ENCODE assay signal across 10 cellular contexts in the genomic region with DNA sequence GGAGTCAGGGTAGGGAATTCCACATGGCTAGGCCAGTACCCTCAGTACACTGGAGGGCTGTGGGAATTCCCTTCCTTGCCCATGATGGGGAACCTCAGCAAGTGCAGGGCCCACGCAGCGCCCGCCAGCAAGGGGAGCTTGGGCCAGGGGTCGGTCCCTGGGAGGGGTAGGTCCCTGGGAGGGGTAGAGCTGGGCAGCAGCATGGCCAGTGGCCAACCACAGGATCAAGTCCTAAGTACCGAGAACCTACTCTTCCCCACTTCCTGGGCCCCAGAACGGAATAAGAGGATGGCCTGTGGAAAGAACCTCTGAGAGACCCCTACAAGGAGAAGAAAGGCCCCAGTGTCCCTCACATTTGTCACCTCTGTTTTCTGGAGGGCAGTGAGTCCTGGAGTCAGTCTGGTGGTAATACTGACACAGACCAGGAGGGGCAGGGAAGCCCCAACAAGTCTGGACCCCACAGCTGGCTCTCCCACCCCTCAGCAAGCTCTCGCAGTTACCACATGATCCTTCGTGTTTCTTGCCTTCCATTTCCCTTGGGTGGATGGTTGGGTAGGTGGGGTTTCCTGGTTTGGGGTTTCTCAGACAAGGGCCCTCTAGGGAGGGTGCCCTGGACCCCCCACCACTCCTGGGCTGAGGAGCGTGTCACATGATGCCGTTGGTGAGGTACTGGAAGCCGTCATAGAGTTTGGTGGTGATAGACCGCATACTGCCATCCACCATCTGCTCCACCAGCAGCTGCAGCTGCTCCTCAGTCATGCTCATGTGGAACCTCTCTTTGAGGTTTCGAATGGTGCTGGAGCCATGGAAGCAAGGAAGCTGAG. TPM values are rescaled to one million over a fixed set of nuclear protein-coding genes. Genes with fewer than 3 reads are reported as not detected.
A peak's percentile ranks its signal among the peaks of the same experiment; 100 is the strongest.
DNase-seq lines count a peak whose midpoint lies in the region; ATAC-seq, FAIRE-seq and TF ChIP-seq lines count a peak whose summit lies in the region.
"Had no signal": no experiment of that assay in that cellular context is flagged by ENCODE, and none has a peak within 500 bp of the region (broad histone marks: within the 10 kb centered on the region; RNA-seq: fewer than 3 reads in every experiment).

No MANE protein-coding gene starts in this region.

- H3K9ac ChIP-seq in HCT116 (ENCODE audit: low read length): no peak overlapping the region
- H3K9ac ChIP-seq in GM12878 (ENCODE audit: control insufficient read depth, insufficient read depth, low read length): no peak overlapping the region

- POLR2A ChIA-PET in HCT116 (lab: Charles Lee) (interaction anchor here (0.9 to 1.7 kb wide), 2 partner anchors 10 to 18 kb away, joined by 3 to 7 read pairs; partner anchors contain the start of gene ZNF687), GM12878 (lab: Charles Lee) (interaction anchor here (0.6 to 2.4 kb wide), 3 partner anchors 9 to 145 kb away, joined by 3 to 7 read pairs (median 5); no protein-coding TSS in a partner anchor)

- H3K27me3 Mint-ChIP-seq in Calu3 (ENCODE audit: unreplicated experiment): no peaks in the 10 kb centered on the region
- no peaks in the 10 kb centered on the region for H3K27me3 Mint-ChIP-seq in natural killer cell treated with Interleukin-12 subunit alpha and Interleukin-12 subunit beta and Interleukin-15 and Interleukin-18, amount 100 ng/mL, for 72 hours

- BruUV-seq in Calu3 (replicated peaks; lab: Mats Ljungman, UMichigan) (TSS peak; percentile 18), HCT116 (replicated peaks; lab: Mats Ljungman, UMichigan) (TSS peak; percentile 16), GM12878 (replicated peaks; lab: Mats Ljungman, UMichigan) (no TSS peak)

- TF ChIP-seq RAD21 in HCT116 (IDR thresholded peaks at IDR 0.05; ENCODE audit: low read depth) (no peak), GM12878 (IDR thresholded peaks at IDR 0.05; ENCODE audit: insufficient read depth, low read depth, low read length) (no peak)

- intact Hi-C loops in Calu3 (cut with micrococcal nuclease; ENCODE audit: unreplicated experiment) (no loop called here), HCT116 (cut with micrococcal nuclease) (no loop called here), GM12878 (cut with micrococcal nuclease; ENCODE audit: unreplicated experiment) (no loop called here)

- CTCF ChIA-PET in Calu3 (lab: Charles Lee): interaction anchor here (2.4 kb wide), 1 partner anchor 49 kb away, joined by 8 read pairs; no protein-coding TSS in a partner anchor
- CTCF ChIA-PET in HCT116 (lab: Charles Lee): interaction anchor here (1.3 kb wide), 1 partner anchor 9 kb away, joined by 7 read pairs; no protein-coding TSS in a partner anchor
- CTCF ChIA-PET in GM12878 (lab: Yijun Ruan, JAX): interaction anchor here (1.9 kb wide), 1 partner anchor 47 kb away, joined by 6 read pairs; no protein-coding TSS in a partner anchor

- FAIRE-seq in GM12878 (lab: Jason Lieb, UNC): no peak
- FAIRE-seq: HTR-8/SVneo had no signal

- no peak overlapping the region for H3K27ac ChIP-seq in HCT116 (ENCODE audit: low read depth, low read length)
- no peak overlapping the region for H3K27ac ChIP-seq in GM12878 (ENCODE audit: control insufficient read depth, insufficient read depth)
- H3K27ac ChIP-seq: coronary artery had no signal

- TF ChIP-seq CTCF in Calu3 (IDR thresholded peaks at IDR 0.05; ENCODE audit: unreplicated experiment): no peak
- TF ChIP-seq CTCF in HCT116 (IDR thresholded peaks at IDR 0.05 in 2 of 3, conservative IDR thresholded peaks at IDR 0.05 in 1 of 3; ENCODE audit: borderline replicate concordance in 1 of 3, insufficient read depth in 1 of 3, low read depth in 2 of 3, low read length in 2 of 3): 0 out of 6 replicates have a peak, but pooled peaks of 2 of the 3 experiments have one; percentile 3 to 13
- TF ChIP-seq CTCF in GM12878 (IDR thresholded peaks at IDR 0.05 in 2 of 3, conservative IDR thresholded peaks at IDR 0.05 in 1 of 3; ENCODE audit: control insufficient read depth in 2 of 3, extremely low read depth in 1 of 3, insufficient read depth in 1 of 3, low read depth in 3 of 3, low read length in 3 of 3): 0 out of 6 replicates have a peak, but pooled peaks of 1 of the 3 experiments have one; percentile 15

- peak; percentile 45 for ATAC-seq in HCT116
- ATAC-seq in GM12878: peak; percentile 35; the same call in 2 of the 3 replicates
- ATAC-seq in natural killer cell treated with Interleukin-12 subunit alpha and Interleukin-12 subunit beta and Interleukin-15 and Interleukin-18, amount 100 ng/mL, for 72 hours: peak in 1 of 2 donors; percentile 50
- no peak for ATAC-seq in HG02610 (IDR thresholded peaks at IDR 0.05; ENCODE audit: unreplicated experiment)
- no peak for ATAC-seq in GM19351 (IDR thresholded peaks at IDR 0.05; ENCODE audit: unreplicated experiment)

- 88% methylated on average over 13 of the region's 13 CpGs for WGBS in GM12878 (ENCODE audit: insufficient coverage, insufficient replicate concordance, low lambda C conversion rate, missing lambda C conversion rate)

- peak overlapping the region; percentile 16 for H3K27ac Mint-ChIP-seq in Calu3 (ENCODE audit: unreplicated experiment)
- H3K27ac Mint-ChIP-seq in natural killer cell treated with Interleukin-12 subunit alpha and Interleukin-12 subunit beta and Interleukin-15 and Interleukin-18, amount 100 ng/mL, for 72 hours: peak overlapping the region; percentile 64 to 87

- H3K4me2 ChIP-seq in HCT116 (ENCODE audit: low read length): no peak overlapping the region
- H3K4me2 ChIP-seq in GM12878 (ENCODE audit: control insufficient read depth, insufficient read depth): no peak overlapping the region

- no peak overlapping the region for H3K4me3 Mint-ChIP-seq in Calu3 (ENCODE audit: low read depth, unreplicated experiment)
- H3K4me3 Mint-ChIP-seq in natural killer cell treated with Interleukin-12 subunit alpha and Interleukin-12 subunit beta and Interleukin-15 and Interleukin-18, amount 100 ng/mL, for 72 hours: no peak overlapping the region

- no peaks in the 10 kb centered on the region for H3K4me1 Mint-ChIP-seq in Calu3 (ENCODE audit: low read depth, unreplicated experiment)
- H3K4me1 Mint-ChIP-seq in natural killer cell treated with Interleukin-12 subunit alpha and Interleukin-12 subunit beta and Interleukin-15 and Interleukin-18, amount 100 ng/mL, for 72 hours (ENCODE audit: low read depth in 2 of 2): peaks cover 29 to 38% of the 10 kb centered on the region in 2 donors

- H3K79me2 ChIP-seq in HCT116 (ENCODE audit: insufficient read depth, low read length): no peaks in the 10 kb centered on the region
- H3K79me2 ChIP-seq in GM12878 (ENCODE audit: control insufficient read depth, insufficient read depth, low read length): no peaks in the 10 kb centered on the region

- H4K20me1 ChIP-seq in HCT116 (ENCODE audit: insufficient read depth) (no peaks in the 10 kb centered on the region), GM12878 (ENCODE audit: control insufficient read depth, insufficient read depth) (no peaks in the 10 kb centered on the region)

- SMC1A ChIA-PET in GM12878 (lab: Charles Lee; ENCODE audit: uncharacterized antibody, unreplicated experiment): no interaction called here

- H3K9me3 Mint-ChIP-seq in Calu3 (ENCODE audit: low read depth, unreplicated experiment): no peaks in the 10 kb centered on the region
- no peaks in the 10 kb centered on the region for H3K9me3 Mint-ChIP-seq in natural killer cell treated with Interleukin-12 subunit alpha and Interleukin-12 subunit beta and Interleukin-15 and Interleukin-18, amount 100 ng/mL, for 72 hours

- H3K27me3 ChIP-seq in HCT116 (ENCODE audit: insufficient read depth, low read length) (no peaks in the 10 kb centered on the region), GM12878 (replicated peaks in 1 of 2; ENCODE audit: control insufficient read depth in 2 of 2, insufficient read depth in 2 of 2, low read length in 1 of 2) (no peaks in the 10 kb centered on the region)

- TF ChIP-seq POLR2A in HCT116 (IDR thresholded peaks at IDR 0.05; ENCODE audit: borderline replicate concordance, extremely low read depth, insufficient read depth, insufficient read length): no peak
- peak; percentile 74 for TF ChIP-seq POLR2A in GM12878 (IDR thresholded peaks at IDR 0.05; ENCODE audit: low read depth, low read length)

- H3K4me1 ChIP-seq in HCT116 (ENCODE audit: control insufficient read depth in 1 of 2, insufficient read depth in 2 of 2, low read length in 2 of 2) (no peaks in the 10 kb centered on the region), GM12878 (ENCODE audit: control insufficient read depth, insufficient read depth, low read length) (no peaks in the 10 kb centered on the region)

- in situ Hi-C loops in GM12878 (cut with MboI): loop anchor here (10.0 kb wide), 1 partner anchor 542 kb away; the partner anchor contains the start of genes C2CD4D and RORC

- H2AFZ ChIP-seq in HCT116 (ENCODE audit: low read depth, low read length, poor library complexity, severe bottlenecking) (no peak overlapping the region), GM12878 (ENCODE audit: control insufficient read depth, low read depth, low read length) (no peak overlapping the region)

- TF ChIP-seq EP300 in GM12878 (IDR thresholded peaks at IDR 0.05; ENCODE audit: borderline replicate concordance in 1 of 2, control insufficient read depth in 1 of 2, low read depth in 2 of 2, low read length in 2 of 2): no peak

- RAD21 ChIA-PET in HCT116 (lab: Charles Lee; ENCODE audit: low non-redundant PET in 1 of 2, low total read pairs in 2 of 2, uncharacterized antibody in 2 of 2, unreplicated experiment in 2 of 2): interaction anchor here in 1 of 2 experiments (0.6 kb wide), 1 partner anchor 35 kb away, joined by 3 read pairs; the partner anchor contains the start of gene PI4KB
- RAD21 ChIA-PET in GM12878 (lab: Charles Lee; ENCODE audit: unreplicated experiment): interaction anchor here (1.3 kb wide), 1 partner anchor 9 kb away, joined by 3 read pairs; no protein-coding TSS in a partner anchor

- H3K36me3 ChIP-seq in HCT116 (ENCODE audit: control insufficient read depth in 1 of 2, insufficient read depth in 2 of 2, low read length in 2 of 2): peaks cover 4 to 15% of the 10 kb centered on the region in 2 experiments; a peak in 2 of 4 replicates
- peaks cover 15 to 41% of the 10 kb centered on the region in 2 experiments for H3K36me3 ChIP-seq in GM12878 (ENCODE audit: control insufficient read depth in 2 of 2, insufficient read depth in 2 of 2, low read length in 1 of 2)

- peaks cover 75% of the 10 kb centered on the region for H3K36me3 Mint-ChIP-seq in Calu3 (ENCODE audit: insufficient read depth, unreplicated experiment)
- H3K36me3 Mint-ChIP-seq in natural killer cell treated with Interleukin-12 subunit alpha and Interleukin-12 subunit beta and Interleukin-15 and Interleukin-18, amount 100 ng/mL, for 72 hours: peaks cover 7% of the 10 kb centered on the region

- no peak for DNase-seq in Calu3
- no peak for DNase-seq in HCT116 (ENCODE audit: low read depth, low spot score)
- DNase-seq in GM12878 (ENCODE audit: low read depth, low spot score): no peak
- DNase-seq in natural killer cell treated with Interleukin-12 subunit alpha and Interleukin-12 subunit beta and Interleukin-15 and Interleukin-18, amount 100 ng/mL, for 72 hours (ENCODE audit: low spot score): peak; percentile 44
- DNase-seq in NCI-H226: no peak
- DNase-seq in SHP77 treated with DMSO at 0.1 percent for 48 hours (lab: John Stamatoyannopoulos, UW): no peak

- no peak overlapping the region for H3K4me3 ChIP-seq in HCT116 (replicated peaks in 1 of 2; ENCODE audit: low read depth in 1 of 2, low read length in 2 of 2)
- H3K4me3 ChIP-seq in GM12878: no peak overlapping the region
- H3K4me3 ChIP-seq: coronary artery had no signal

- H3K9me2 ChIP-seq in HCT116 (ENCODE audit: insufficient read depth): no peaks in the 10 kb centered on the region

- no peaks in the 10 kb centered on the region for H3K9me3 ChIP-seq in HCT116 (ENCODE audit: control insufficient read depth in 1 of 2, insufficient read depth in 1 of 2, low read depth in 1 of 2, low read length in 2 of 2)
- H3K9me3 ChIP-seq in GM12878 (replicated peaks; ENCODE audit: control insufficient read depth, insufficient read depth, low read length): no peaks in the 10 kb centered on the region

RNA-seq across cellular contexts. Expression of gene ZNF687, which starts 10.3 kb away (rescaled TPM):
- total RNA-seq in Calu3 (2022) (42.9 and 43.4 TPM in 2 replicates), HCT116 (2021; ENCODE audit: unreplicated experiment) (34.3 TPM), GM12878 (2014; rRNA removed) (18.0 and 18.8 TPM in 2 replicates), GM12878 (2014; rRNA removed; fragmentation: Illumina TruSeq; extraction: Trizol) (9.9 and 11.0 TPM in 2 replicates), GM12878 (2021) (30.9 and 34.1 TPM in 2 replicates)
- polyA plus RNA-seq in HCT116 (2012): 26.5 and 28.9 TPM in 2 replicates
- total RNA-seq in GM12878 (2013; cell fraction: nucleolus; rRNA removed): 43.2 and 52.7 TPM in 2 replicates
- 11.2 TPM for polyA plus RNA-seq in GM12878 (2011; ENCODE audit: low read depth)
- polyA plus RNA-seq in GM12878 (2011; rRNA removed) (7.2 and 17.8 TPM in 2 replicates), GM12878 (2014; fragmentation: Illumina TruSeq; extraction: Trizol) (3.7 and 8.9 TPM in 2 replicates), GM12878 (2014; fragmentation: Nextera tagmentation; extraction: Ambion mirVana) (under 1 TPM; 0.08 to 0.51 TPM), GM12878 (2014; rRNA removed) (17.3 and 18.9 TPM in 2 replicates), GM12878 (2016; fragmentation: Nextera tagmentation; extraction: Ambion mirVana) (1 to 10 TPM; 4.9 to 5.5 TPM)
- polyA plus RNA-seq in GM12878 (2011; cell fraction: cytosol; rRNA removed): 24.8 and 30.1 TPM in 2 replicates
- 62.8 and 68.6 TPM in 2 replicates for polyA plus RNA-seq in GM12878 (2011; cell fraction: nucleus; rRNA removed)
- 17.1 and 25.4 TPM in 2 replicates for polyA plus RNA-seq in GM12878 (2012)
- polyA minus RNA-seq in GM12878 (2011; rRNA and poly(A)+ RNA removed): 34.8 and 58.8 TPM in 2 replicates
- polyA minus RNA-seq in GM12878 (2011; cell fraction: cytosol; rRNA and poly(A)+ RNA removed): 15.6 and 23.5 TPM in 2 replicates
- 42.0 and 67.8 TPM in 2 replicates for polyA minus RNA-seq in GM12878 (2011; cell fraction: nucleus; rRNA and poly(A)+ RNA removed)
- 10 to 100 TPM; 29.1 to 31.2 TPM for total RNA-seq in natural killer cell treated with Interleukin-12 subunit alpha and Interleukin-12 subunit beta and Interleukin-15 and Interleukin-18, amount 100 ng/mL, for 72 hours

RNA-seq across cellular contexts. Expression of gene PI4KB, which starts 34.8 kb away (rescaled TPM):
- 50.7 and 57.6 TPM in 2 replicates for total RNA-seq in Calu3 (2022)
- total RNA-seq in HCT116 (2021; ENCODE audit: unreplicated experiment): 45.1 TPM
- 48.1 and 48.4 TPM in 2 replicates for polyA plus RNA-seq in HCT116 (2012)
- 68.9 and 69.2 TPM in 2 replicates for total RNA-seq in GM12878 (2013; cell fraction: nucleolus; rRNA removed)
- total RNA-seq in GM12878 (2014; rRNA removed): 46.3 and 50.0 TPM in 2 replicates
- 27.0 and 27.6 TPM in 2 replicates for total RNA-seq in GM12878 (2014; rRNA removed; fragmentation: Illumina TruSeq; extraction: Trizol)
- 56.8 and 58.5 TPM in 2 replicates for total RNA-seq in GM12878 (2021)
- 29.3 TPM for polyA plus RNA-seq in GM12878 (2011; ENCODE audit: low read depth)
- polyA plus RNA-seq in GM12878 (2011; rRNA removed): 58.8 and 88.3 TPM in 2 replicates
- polyA plus RNA-seq in GM12878 (2011; cell fraction: cytosol; rRNA removed): 103 and 113 TPM in 2 replicates
- 151 and 222 TPM in 2 replicates for polyA plus RNA-seq in GM12878 (2011; cell fraction: nucleus; rRNA removed)
- 37.7 and 45.0 TPM in 2 replicates for polyA plus RNA-seq in GM12878 (2012)
- 44.1 and 52.2 TPM in 2 replicates for polyA plus RNA-seq in GM12878 (2014; fragmentation: Illumina TruSeq; extraction: Trizol)
- 1 to 10 TPM; 3.3 to 7.2 TPM for polyA plus RNA-seq in GM12878 (2014; fragmentation: Nextera tagmentation; extraction: Ambion mirVana)
- 62.9 and 72.2 TPM in 2 replicates for polyA plus RNA-seq in GM12878 (2014; rRNA removed)
- 10 to 100 TPM; 51.2 to 53.1 TPM for polyA plus RNA-seq in GM12878 (2016; fragmentation: Nextera tagmentation; extraction: Ambion mirVana)
- 150 and 166 TPM in 2 replicates for polyA minus RNA-seq in GM12878 (2011; rRNA and poly(A)+ RNA removed)
- polyA minus RNA-seq in GM12878 (2011; cell fraction: cytosol; rRNA and poly(A)+ RNA removed): 32.1 and 33.4 TPM in 2 replicates
- 40.0 and 60.0 TPM in 2 replicates for polyA minus RNA-seq in GM12878 (2011; cell fraction: nucleus; rRNA and poly(A)+ RNA removed)
- total RNA-seq in natural killer cell treated with Interleukin-12 subunit alpha and Interleukin-12 subunit beta and Interleukin-15 and Interleukin-18, amount 100 ng/mL, for 72 hours: 10 to 100 TPM; 69.9 to 82.3 TPM

RNA-seq across cellular contexts. Expression of gene PSMD4, which starts 37.9 kb away (rescaled TPM):
- total RNA-seq in Calu3 (2022) (302 and 325 TPM in 2 replicates), HCT116 (2021; ENCODE audit: unreplicated experiment) (225 TPM), GM12878 (2014; rRNA removed) (167 and 169 TPM in 2 replicates), GM12878 (2014; rRNA removed; fragmentation: Illumina TruSeq; extraction: Trizol) (201 and 209 TPM in 2 replicates), GM12878 (2021) (179 and 186 TPM in 2 replicates)
- 354 and 390 TPM in 2 replicates for polyA plus RNA-seq in HCT116 (2012)
- 46.4 and 48.2 TPM in 2 replicates for total RNA-seq in GM12878 (2013; cell fraction: nucleolus; rRNA removed)
- polyA plus RNA-seq in GM12878 (2011; ENCODE audit: low read depth): 113 TPM
- polyA plus RNA-seq in GM12878 (2011; rRNA removed) (221 and 241 TPM in 2 replicates), GM12878 (2014; fragmentation: Illumina TruSeq; extraction: Trizol) (145 and 174 TPM in 2 replicates), GM12878 (2014; fragmentation: Nextera tagmentation; extraction: Ambion mirVana) (100 to 1,000 TPM; 129 to 190 TPM), GM12878 (2014; rRNA removed) (165 and 182 TPM in 2 replicates), GM12878 (2016; fragmentation: Nextera tagmentation; extraction: Ambion mirVana) (100 to 1,000 TPM; 264 to 281 TPM)
- polyA plus RNA-seq in GM12878 (2011; cell fraction: cytosol; rRNA removed): 264 and 310 TPM in 2 replicates
- 130 and 154 TPM in 2 replicates for polyA plus RNA-seq in GM12878 (2011; cell fraction: nucleus; rRNA removed)
- 143 and 169 TPM in 2 replicates for polyA plus RNA-seq in GM12878 (2012)
- polyA minus RNA-seq in GM12878 (2011; rRNA and poly(A)+ RNA removed): 211 and 229 TPM in 2 replicates
- 48.0 and 71.5 TPM in 2 replicates for polyA minus RNA-seq in GM12878 (2011; cell fraction: cytosol; rRNA and poly(A)+ RNA removed)
- 26.8 and 47.2 TPM in 2 replicates for polyA minus RNA-seq in GM12878 (2011; cell fraction: nucleus; rRNA and poly(A)+ RNA removed)
- 100 to 1,000 TPM; 193 to 235 TPM for total RNA-seq in natural killer cell treated with Interleukin-12 subunit alpha and Interleukin-12 subunit beta and Interleukin-15 and Interleukin-18, amount 100 ng/mL, for 72 hours

RNA-seq across cellular contexts. Expression of gene RFX5, which starts 54.6 kb away (rescaled TPM):
- total RNA-seq in Calu3 (2022) (82.4 and 88.1 TPM in 2 replicates), HCT116 (2021; ENCODE audit: unreplicated experiment) (52.7 TPM), GM12878 (2014; rRNA removed) (119 and 129 TPM in 2 replicates), GM12878 (2014; rRNA removed; fragmentation: Illumina TruSeq; extraction: Trizol) (136 and 138 TPM in 2 replicates), GM12878 (2021) (119 and 138 TPM in 2 replicates)
- 23.2 and 24.2 TPM in 2 replicates for polyA plus RNA-seq in HCT116 (2012)
- 130 and 156 TPM in 2 replicates for total RNA-seq in GM12878 (2013; cell fraction: nucleolus; rRNA removed)
- polyA plus RNA-seq in GM12878 (2011; ENCODE audit: low read depth): 102 TPM
- polyA plus RNA-seq in GM12878 (2011; rRNA removed) (128 and 155 TPM in 2 replicates), GM12878 (2014; fragmentation: Illumina TruSeq; extraction: Trizol) (198 and 209 TPM in 2 replicates), GM12878 (2014; fragmentation: Nextera tagmentation; extraction: Ambion mirVana) (10 to 100 TPM; 14.1 to 18.4 TPM), GM12878 (2014; rRNA removed) (129 and 134 TPM in 2 replicates), GM12878 (2016; fragmentation: Nextera tagmentation; extraction: Ambion mirVana) (10 to 100 TPM; 76.1 to 82.3 TPM)
- polyA plus RNA-seq in GM12878 (2011; cell fraction: cytosol; rRNA removed): 101 and 106 TPM in 2 replicates
- polyA plus RNA-seq in GM12878 (2011; cell fraction: nucleus; rRNA removed): 201 and 290 TPM in 2 replicates
- 81.1 and 81.7 TPM in 2 replicates for polyA plus RNA-seq in GM12878 (2012)
- 125 and 136 TPM in 2 replicates for polyA minus RNA-seq in GM12878 (2011; rRNA and poly(A)+ RNA removed)
- polyA minus RNA-seq in GM12878 (2011; cell fraction: cytosol; rRNA and poly(A)+ RNA removed): 56.4 and 58.2 TPM in 2 replicates
- 58.4 and 69.9 TPM in 2 replicates for polyA minus RNA-seq in GM12878 (2011; cell fraction: nucleus; rRNA and poly(A)+ RNA removed)
- 10 to 100 TPM; 40.3 to 95.4 TPM for total RNA-seq in natural killer cell treated with Interleukin-12 subunit alpha and Interleukin-12 subunit beta and Interleukin-15 and Interleukin-18, amount 100 ng/mL, for 72 hours

Comparison
In these comparisons a context has a peak if more than half of its experiments do, and no peak if none do; other contexts are left out.
1. ATAC-seq: peak in HCT116 (single experiment) and GM12878 (single experiment); none in HG02610 (single experiment) and GM19351 (single experiment).